1 cellular context compared by ENCODE assay signal in the genomic region with DNA sequence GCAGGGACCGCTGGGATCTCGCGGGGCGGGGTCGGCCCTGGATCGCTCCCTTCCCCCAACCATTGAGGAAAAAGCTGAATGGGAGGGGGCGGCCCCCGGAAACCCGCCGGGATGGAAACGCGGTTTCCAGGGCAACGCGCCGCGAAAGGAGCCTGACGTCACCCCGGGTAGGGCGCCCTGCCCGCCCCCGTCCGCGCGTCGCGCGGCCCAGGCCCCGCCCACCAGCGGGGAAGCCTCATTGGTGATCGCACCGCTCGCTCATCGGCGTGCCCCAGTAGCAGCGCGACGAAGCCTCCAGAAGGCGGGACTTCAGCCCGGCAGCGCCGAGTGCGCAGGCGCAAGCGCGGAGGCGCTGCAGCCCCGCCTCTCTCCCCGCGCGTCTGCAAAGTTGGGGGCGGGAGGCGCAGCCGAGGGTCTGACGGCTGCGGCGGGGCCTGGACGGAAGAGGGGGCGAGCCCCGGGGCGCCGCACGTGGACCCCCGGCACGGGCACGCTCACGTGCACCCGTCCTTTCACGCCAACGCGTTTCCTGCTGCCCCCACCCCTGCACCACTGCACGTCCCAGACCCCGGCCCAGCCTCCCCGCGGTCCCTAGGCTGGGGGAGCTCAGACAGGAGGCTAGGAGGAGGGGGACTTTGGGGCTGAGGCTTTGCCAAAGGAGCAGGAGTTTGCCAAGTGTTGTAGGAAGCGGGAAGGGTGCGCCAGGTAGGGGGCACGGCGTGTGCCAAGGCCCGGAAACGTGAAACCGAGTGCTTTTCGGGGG.
A peak's percentile ranks its signal among the peaks of the same experiment; 100 is the strongest.
TF ChIP-seq lines count a peak whose summit lies in the region.

No MANE protein-coding gene starts in this region.

TF ChIP-seq in K562, 482 proteins besides CTCF, POLR2A, EP300 and RAD21 (continued from another document and continues in another):
- TF ChIP-seq, protein P1, sequence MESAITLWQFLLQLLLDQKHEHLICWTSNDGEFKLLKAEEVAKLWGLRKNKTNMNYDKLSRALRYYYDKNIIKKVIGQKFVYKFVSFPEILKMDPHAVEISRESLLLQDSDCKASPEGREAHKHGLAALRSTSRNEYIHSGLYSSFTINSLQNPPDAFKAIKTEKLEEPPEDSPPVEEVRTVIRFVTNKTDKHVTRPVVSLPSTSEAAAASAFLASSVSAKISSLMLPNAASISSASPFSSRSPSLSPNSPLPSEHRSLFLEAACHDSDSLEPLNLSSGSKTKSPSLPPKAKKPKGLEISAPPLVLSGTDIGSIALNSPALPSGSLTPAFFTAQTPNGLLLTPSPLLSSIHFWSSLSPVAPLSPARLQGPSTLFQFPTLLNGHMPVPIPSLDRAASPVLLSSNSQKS (CRISPR knock-in tag; IDR thresholded peaks at IDR 0.05): no peak
- TF ChIP-seq, protein P2, sequence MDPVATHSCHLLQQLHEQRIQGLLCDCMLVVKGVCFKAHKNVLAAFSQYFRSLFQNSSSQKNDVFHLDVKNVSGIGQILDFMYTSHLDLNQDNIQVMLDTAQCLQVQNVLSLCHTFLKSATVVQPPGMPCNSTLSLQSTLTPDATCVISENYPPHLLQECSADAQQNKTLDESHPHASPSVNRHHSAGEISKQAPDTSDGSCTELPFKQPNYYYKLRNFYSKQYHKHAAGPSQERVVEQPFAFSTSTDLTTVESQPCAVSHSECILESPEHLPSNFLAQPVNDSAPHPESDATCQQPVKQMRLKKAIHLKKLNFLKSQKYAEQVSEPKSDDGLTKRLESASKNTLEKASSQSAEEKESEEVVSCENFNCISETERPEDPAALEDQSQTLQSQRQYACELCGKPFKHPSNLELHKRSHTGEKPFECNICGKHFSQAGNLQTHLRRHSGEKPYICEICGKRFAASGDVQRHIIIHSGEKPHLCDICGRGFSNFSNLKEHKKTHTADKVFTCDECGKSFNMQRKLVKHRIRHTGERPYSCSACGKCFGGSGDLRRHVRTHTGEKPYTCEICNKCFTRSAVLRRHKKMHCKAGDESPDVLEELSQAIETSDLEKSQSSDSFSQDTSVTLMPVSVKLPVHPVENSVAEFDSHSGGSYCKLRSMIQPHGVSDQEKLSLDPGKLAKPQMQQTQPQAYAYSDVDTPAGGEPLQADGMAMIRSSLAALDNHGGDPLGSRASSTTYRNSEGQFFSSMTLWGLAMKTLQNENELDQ (CRISPR knock-in tag; IDR thresholded peaks at IDR 0.05; ENCODE audit: borderline replicate concordance): 0 out of 2 replicates have a peak, but pooled peaks have one; percentile 42
- peak; percentile 84 for TF ChIP-seq NEUROD1 (IDR thresholded peaks at IDR 0.05; ENCODE audit: borderline replicate concordance, low read depth, low read length, partially characterized antibody)
- TF ChIP-seq, protein P3, sequence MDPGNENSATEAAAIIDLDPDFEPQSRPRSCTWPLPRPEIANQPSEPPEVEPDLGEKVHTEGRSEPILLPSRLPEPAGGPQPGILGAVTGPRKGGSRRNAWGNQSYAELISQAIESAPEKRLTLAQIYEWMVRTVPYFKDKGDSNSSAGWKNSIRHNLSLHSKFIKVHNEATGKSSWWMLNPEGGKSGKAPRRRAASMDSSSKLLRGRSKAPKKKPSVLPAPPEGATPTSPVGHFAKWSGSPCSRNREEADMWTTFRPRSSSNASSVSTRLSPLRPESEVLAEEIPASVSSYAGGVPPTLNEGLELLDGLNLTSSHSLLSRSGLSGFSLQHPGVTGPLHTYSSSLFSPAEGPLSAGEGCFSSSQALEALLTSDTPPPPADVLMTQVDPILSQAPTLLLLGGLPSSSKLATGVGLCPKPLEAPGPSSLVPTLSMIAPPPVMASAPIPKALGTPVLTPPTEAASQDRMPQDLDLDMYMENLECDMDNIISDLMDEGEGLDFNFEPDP (CRISPR knock-in tag; IDR thresholded peaks at IDR 0.05): no peak
- TF ChIP-seq ZNF224 (CRISPR knock-in tag; IDR thresholded peaks at IDR 0.05): no peak
- no peak for TF ChIP-seq STAG1 (CRISPR knock-in tag; IDR thresholded peaks at IDR 0.05; ENCODE audit: borderline replicate concordance)
- no peak for TF ChIP-seq MYNN (IDR thresholded peaks at IDR 0.05)
- no peak for TF ChIP-seq MYNN (CRISPR knock-in tag; IDR thresholded peaks at IDR 0.05)
- TF ChIP-seq KAT2B (IDR thresholded peaks at IDR 0.05; ENCODE audit: low read depth, low read length): no peak
- TF ChIP-seq TCFL5 (CRISPR knock-in tag; conservative IDR thresholded peaks at IDR 0.05): no peak
- TF ChIP-seq SMAD1 (IDR thresholded peaks at IDR 0.05; ENCODE audit: low read depth, low read length, partially characterized antibody): no peak
- TF ChIP-seq, protein P4, sequence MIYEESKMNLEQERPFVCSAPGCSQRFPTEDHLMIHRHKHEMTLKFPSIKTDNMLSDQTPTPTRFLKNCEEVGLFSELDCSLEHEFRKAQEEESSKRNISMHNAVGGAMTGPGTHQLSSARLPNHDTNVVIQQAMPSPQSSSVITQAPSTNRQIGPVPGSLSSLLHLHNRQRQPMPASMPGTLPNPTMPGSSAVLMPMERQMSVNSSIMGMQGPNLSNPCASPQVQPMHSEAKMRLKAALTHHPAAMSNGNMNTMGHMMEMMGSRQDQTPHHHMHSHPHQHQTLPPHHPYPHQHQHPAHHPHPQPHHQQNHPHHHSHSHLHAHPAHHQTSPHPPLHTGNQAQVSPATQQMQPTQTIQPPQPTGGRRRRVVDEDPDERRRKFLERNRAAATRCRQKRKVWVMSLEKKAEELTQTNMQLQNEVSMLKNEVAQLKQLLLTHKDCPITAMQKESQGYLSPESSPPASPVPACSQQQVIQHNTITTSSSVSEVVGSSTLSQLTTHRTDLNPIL (CRISPR knock-in tag; IDR thresholded peaks at IDR 0.05): no peak
- TF ChIP-seq ZNF695 (CRISPR knock-in tag; IDR thresholded peaks at IDR 0.05): no peak
- no peak for TF ChIP-seq TBL1XR1 (IDR thresholded peaks at IDR 0.05; ENCODE audit: low read length in 2 of 2)
- TF ChIP-seq ETV5 (CRISPR knock-in tag; IDR thresholded peaks at IDR 0.05; ENCODE audit: low read depth): no peak
- TF ChIP-seq, protein P5, sequence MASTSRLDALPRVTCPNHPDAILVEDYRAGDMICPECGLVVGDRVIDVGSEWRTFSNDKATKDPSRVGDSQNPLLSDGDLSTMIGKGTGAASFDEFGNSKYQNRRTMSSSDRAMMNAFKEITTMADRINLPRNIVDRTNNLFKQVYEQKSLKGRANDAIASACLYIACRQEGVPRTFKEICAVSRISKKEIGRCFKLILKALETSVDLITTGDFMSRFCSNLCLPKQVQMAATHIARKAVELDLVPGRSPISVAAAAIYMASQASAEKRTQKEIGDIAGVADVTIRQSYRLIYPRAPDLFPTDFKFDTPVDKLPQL (IDR thresholded peaks at IDR 0.05; ENCODE audit: extremely low read depth, insufficient read length): no peak
- TF ChIP-seq C11orf30 (IDR thresholded peaks at IDR 0.05; ENCODE audit: low read depth): no peak
- TF ChIP-seq POU5F1 (IDR thresholded peaks at IDR 0.05; ENCODE audit: borderline replicate concordance, low read depth, low read length, partially characterized antibody): no peak
- peak; percentile 92 for TF ChIP-seq EGR1 (conservative IDR thresholded peaks at IDR 0.05)
- no peak for TF ChIP-seq ZFP1 (CRISPR knock-in tag; IDR thresholded peaks at IDR 0.05)
- no peak for TF ChIP-seq SLC30A9 (CRISPR knock-in tag; IDR thresholded peaks at IDR 0.05)
- TF ChIP-seq MEIS2 (IDR thresholded peaks at IDR 0.05; ENCODE audit: partially characterized antibody): peak; percentile 72
- TF ChIP-seq RCOR1 (IDR thresholded peaks at IDR 0.05; ENCODE audit: borderline replicate concordance in 1 of 2, low read depth in 2 of 2, low read length in 2 of 2): no peak; a peak in 1 of 4 replicates
- no peak for TF ChIP-seq EWSR1 (IDR thresholded peaks at IDR 0.05; ENCODE audit: borderline replicate concordance, low read depth, partially characterized antibody)
- TF ChIP-seq, protein P6, sequence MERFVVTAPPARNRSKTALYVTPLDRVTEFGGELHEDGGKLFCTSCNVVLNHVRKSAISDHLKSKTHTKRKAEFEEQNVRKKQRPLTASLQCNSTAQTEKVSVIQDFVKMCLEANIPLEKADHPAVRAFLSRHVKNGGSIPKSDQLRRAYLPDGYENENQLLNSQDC (CRISPR knock-in tag; IDR thresholded peaks at IDR 0.05): no peak
- TF ChIP-seq, protein P7, sequence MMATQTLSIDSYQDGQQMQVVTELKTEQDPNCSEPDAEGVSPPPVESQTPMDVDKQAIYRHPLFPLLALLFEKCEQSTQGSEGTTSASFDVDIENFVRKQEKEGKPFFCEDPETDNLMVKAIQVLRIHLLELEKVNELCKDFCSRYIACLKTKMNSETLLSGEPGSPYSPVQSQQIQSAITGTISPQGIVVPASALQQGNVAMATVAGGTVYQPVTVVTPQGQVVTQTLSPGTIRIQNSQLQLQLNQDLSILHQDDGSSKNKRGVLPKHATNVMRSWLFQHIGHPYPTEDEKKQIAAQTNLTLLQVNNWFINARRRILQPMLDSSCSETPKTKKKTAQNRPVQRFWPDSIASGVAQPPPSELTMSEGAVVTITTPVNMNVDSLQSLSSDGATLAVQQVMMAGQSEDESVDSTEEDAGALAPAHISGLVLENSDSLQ (IDR thresholded peaks at IDR 0.05): peak; percentile 99
- peak; percentile 95 to 96 for TF ChIP-seq NRF1 (conservative IDR thresholded peaks at IDR 0.05 in 1 of 2, IDR thresholded peaks at IDR 0.05 in 1 of 2)
- TF ChIP-seq BCOR (IDR thresholded peaks at IDR 0.05): no peak
- TF ChIP-seq WHSC1 (IDR thresholded peaks at IDR 0.05; ENCODE audit: low read length): no peak
- TF ChIP-seq, protein P8, sequence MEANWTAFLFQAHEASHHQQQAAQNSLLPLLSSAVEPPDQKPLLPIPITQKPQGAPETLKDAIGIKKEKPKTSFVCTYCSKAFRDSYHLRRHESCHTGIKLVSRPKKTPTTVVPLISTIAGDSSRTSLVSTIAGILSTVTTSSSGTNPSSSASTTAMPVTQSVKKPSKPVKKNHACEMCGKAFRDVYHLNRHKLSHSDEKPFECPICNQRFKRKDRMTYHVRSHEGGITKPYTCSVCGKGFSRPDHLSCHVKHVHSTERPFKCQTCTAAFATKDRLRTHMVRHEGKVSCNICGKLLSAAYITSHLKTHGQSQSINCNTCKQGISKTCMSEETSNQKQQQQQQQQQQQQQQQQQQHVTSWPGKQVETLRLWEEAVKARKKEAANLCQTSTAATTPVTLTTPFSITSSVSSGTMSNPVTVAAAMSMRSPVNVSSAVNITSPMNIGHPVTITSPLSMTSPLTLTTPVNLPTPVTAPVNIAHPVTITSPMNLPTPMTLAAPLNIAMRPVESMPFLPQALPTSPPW (CRISPR knock-in tag; IDR thresholded peaks at IDR 0.05): peak; percentile 95
- TF ChIP-seq, protein P9, sequence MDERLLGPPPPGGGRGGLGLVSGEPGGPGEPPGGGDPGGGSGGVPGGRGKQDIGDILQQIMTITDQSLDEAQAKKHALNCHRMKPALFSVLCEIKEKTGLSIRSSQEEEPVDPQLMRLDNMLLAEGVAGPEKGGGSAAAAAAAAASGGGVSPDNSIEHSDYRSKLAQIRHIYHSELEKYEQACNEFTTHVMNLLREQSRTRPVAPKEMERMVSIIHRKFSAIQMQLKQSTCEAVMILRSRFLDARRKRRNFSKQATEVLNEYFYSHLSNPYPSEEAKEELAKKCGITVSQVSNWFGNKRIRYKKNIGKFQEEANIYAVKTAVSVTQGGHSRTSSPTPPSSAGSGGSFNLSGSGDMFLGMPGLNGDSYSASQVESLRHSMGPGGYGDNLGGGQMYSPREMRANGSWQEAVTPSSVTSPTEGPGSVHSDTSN (CRISPR knock-in tag; IDR thresholded peaks at IDR 0.05; ENCODE audit: low read depth): peak; percentile 93
- TF ChIP-seq, protein P9 (tag; conservative IDR thresholded peaks at IDR 0.05; ENCODE audit: low read depth): peak; percentile 76
- TF ChIP-seq, protein P10, sequence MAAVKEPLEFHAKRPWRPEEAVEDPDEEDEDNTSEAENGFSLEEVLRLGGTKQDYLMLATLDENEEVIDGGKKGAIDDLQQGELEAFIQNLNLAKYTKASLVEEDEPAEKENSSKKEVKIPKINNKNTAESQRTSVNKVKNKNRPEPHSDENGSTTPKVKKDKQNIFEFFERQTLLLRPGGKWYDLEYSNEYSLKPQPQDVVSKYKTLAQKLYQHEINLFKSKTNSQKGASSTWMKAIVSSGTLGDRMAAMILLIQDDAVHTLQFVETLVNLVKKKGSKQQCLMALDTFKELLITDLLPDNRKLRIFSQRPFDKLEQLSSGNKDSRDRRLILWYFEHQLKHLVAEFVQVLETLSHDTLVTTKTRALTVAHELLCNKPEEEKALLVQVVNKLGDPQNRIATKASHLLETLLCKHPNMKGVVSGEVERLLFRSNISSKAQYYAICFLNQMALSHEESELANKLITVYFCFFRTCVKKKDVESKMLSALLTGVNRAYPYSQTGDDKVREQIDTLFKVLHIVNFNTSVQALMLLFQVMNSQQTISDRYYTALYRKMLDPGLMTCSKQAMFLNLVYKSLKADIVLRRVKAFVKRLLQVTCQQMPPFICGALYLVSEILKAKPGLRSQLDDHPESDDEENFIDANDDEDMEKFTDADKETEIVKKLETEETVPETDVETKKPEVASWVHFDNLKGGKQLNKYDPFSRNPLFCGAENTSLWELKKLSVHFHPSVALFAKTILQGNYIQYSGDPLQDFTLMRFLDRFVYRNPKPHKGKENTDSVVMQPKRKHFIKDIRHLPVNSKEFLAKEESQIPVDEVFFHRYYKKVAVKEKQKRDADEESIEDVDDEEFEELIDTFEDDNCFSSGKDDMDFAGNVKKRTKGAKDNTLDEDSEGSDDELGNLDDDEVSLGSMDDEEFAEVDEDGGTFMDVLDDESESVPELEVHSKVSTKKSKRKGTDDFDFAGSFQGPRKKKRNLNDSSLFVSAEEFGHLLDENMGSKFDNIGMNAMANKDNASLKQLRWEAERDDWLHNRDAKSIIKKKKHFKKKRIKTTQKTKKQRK (IDR thresholded peaks at IDR 0.05; ENCODE audit: borderline replicate concordance, low read depth, low read length): 0 out of 2 replicates have a peak, but pooled peaks have one; percentile 16
- TF ChIP-seq NCOA4 (IDR thresholded peaks at IDR 0.05; ENCODE audit: partially characterized antibody): no peak
- TF ChIP-seq, protein P11, sequence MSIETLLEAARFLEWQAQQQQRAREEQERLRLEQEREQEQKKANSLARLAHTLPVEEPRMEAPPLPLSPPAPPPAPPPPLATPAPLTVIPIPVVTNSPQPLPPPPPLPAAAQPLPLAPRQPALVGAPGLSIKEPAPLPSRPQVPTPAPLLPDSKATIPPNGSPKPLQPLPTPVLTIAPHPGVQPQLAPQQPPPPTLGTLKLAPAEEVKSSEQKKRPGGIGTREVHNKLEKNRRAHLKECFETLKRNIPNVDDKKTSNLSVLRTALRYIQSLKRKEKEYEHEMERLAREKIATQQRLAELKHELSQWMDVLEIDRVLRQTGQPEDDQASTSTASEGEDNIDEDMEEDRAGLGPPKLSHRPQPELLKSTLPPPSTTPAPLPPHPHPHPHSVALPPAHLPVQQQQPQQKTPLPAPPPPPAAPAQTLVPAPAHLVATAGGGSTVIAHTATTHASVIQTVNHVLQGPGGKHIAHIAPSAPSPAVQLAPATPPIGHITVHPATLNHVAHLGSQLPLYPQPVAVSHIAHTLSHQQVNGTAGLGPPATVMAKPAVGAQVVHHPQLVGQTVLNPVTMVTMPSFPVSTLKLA (conservative IDR thresholded peaks at IDR 0.05): peak; percentile 30 to 69; a peak in 3 of 4 replicates
